8 cellular contexts compared by ENCODE assay signal in the genomic region with DNA sequence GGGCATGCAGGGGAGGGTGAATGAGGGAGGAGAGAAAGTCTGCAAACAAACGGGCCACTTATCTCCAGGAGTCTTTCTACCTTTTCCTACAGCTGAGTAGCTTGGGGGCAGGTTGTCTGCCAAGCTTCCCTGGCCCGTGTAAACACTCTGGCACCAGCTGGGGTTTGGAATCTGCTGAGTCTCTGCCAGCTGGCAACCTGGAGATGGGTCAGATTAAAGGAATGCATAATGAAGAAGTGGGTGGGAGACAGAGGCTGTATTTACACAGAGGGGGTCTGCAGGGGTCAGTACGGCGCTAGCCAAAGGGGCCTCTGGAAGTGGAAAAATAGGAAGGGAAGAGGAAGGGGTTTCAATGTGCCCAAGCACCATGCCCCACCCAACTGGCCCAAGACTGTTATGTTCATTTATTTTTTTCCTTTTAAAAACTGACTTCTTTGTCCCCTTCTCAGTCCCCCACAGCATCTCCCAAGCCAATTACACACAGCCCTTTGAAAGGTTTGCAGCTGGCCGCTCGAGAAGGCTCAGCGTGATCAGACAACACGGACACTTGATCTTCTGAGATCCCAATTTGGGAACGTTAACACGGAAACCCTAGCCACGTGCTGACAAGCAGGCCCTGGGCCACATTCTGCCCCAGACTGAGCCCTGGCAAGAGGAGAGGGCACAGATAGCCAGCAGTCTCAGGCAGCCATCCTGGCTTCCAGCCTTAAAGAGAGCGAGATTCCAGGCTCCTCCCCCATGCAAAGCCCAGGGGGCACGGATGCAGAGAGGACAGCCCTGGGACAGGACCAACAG. TPM values are rescaled to one million over a fixed set of nuclear protein-coding genes. Genes with fewer than 3 reads are reported as not detected.
DNase-seq lines count a peak whose midpoint lies in the region; ATAC-seq and TF ChIP-seq lines count a peak whose summit lies in the region.

No MANE protein-coding gene starts in this region.

- no peak overlapping the region for H3K4me3 Mint-ChIP-seq in CD14-positive monocyte
- no peak overlapping the region for H3K4me3 Mint-ChIP-seq in activated naive CD8-positive, alpha-beta T cell treated with anti-CD3 and anti-CD28 coated beads, Interleukin-2, amount 50 U/mL, for 24 hours

- H3K27ac ChIP-seq in left lung: no peak overlapping the region
- H3K27ac ChIP-seq in upper lobe of right lung: peak overlapping the region; percentile 70

- H3K27me3 Mint-ChIP-seq in CD14-positive monocyte (ENCODE audit: low read depth in 3 of 3): peaks cover 0 to 8% (median 0%) of the 10 kb centered on the region in 3 donors
- no peaks in the 10 kb centered on the region for H3K27me3 Mint-ChIP-seq in activated naive CD8-positive, alpha-beta T cell treated with anti-CD3 and anti-CD28 coated beads, Interleukin-2, amount 50 U/mL, for 24 hours

- H3K4me3 ChIP-seq in left lung: no peak overlapping the region
- no peak overlapping the region for H3K4me3 ChIP-seq in upper lobe of right lung

- no peaks in the 10 kb centered on the region for H3K27me3 ChIP-seq in left lung
- no peaks in the 10 kb centered on the region for H3K27me3 ChIP-seq in upper lobe of right lung

- H3K4me1 ChIP-seq in left lung (peaks cover 27 to 48% of the 10 kb centered on the region in 2 donors), upper lobe of right lung (peaks cover 42% of the 10 kb centered on the region)

- H3K9me3 Mint-ChIP-seq in CD14-positive monocyte: no peaks in the 10 kb centered on the region
- no peaks in the 10 kb centered on the region for H3K9me3 Mint-ChIP-seq in activated naive CD8-positive, alpha-beta T cell treated with anti-CD3 and anti-CD28 coated beads, Interleukin-2, amount 50 U/mL, for 24 hours

- peaks cover 15% of the 10 kb centered on the region for H3K4me1 Mint-ChIP-seq in CD14-positive monocyte
- H3K4me1 Mint-ChIP-seq in activated naive CD8-positive, alpha-beta T cell treated with anti-CD3 and anti-CD28 coated beads, Interleukin-2, amount 50 U/mL, for 24 hours: peaks cover 4% of the 10 kb centered on the region

- no peak for TF ChIP-seq CTCF in left lung (IDR thresholded peaks at IDR 0.05)
- TF ChIP-seq CTCF in upper lobe of right lung (IDR thresholded peaks at IDR 0.05): no peak
- no peak for TF ChIP-seq CTCF in CD14-positive monocyte (IDR thresholded peaks at IDR 0.05)

- intact Hi-C loops in left lung (cut with DNase I) (no loop called here), upper lobe of right lung (cut with DNase I) (no loop called here), CD14-positive monocyte (cut with micrococcal nuclease) (no loop called here)

- DNase-seq in DMS53 treated with DMSO at 0.1 percent for 48 hours (lab: John Stamatoyannopoulos, UW; ENCODE audit: unreplicated experiment) (peak; percentile 83), NCI-H2227 treated with DMSO at 0.1 percent for 48 hours (lab: John Stamatoyannopoulos, UW) (peak; percentile 33), cerebellum (ENCODE audit: low spot score) (peak; percentile 54), left lung (peak in 1 of 2 donors; percentile 74), upper lobe of right lung (peak; percentile 71), CD14-positive monocyte (ENCODE audit: low spot score) (no peak), UCSD-AML1 (lab: John Stamatoyannopoulos, UW; ENCODE audit: unreplicated experiment) (no peak)
- DNase-seq in activated naive CD8-positive, alpha-beta T cell treated with anti-CD3 and anti-CD28 coated beads, Interleukin-2, amount 50 U/mL, for 24 hours: no peak

- H3K36me3 Mint-ChIP-seq in CD14-positive monocyte: peaks cover 13 to 36% of the 10 kb centered on the region in 2 donors
- peaks cover 2% of the 10 kb centered on the region for H3K36me3 Mint-ChIP-seq in activated naive CD8-positive, alpha-beta T cell treated with anti-CD3 and anti-CD28 coated beads, Interleukin-2, amount 50 U/mL, for 24 hours (ENCODE audit: low read depth)

- ATAC-seq in left lung (peak; percentile 89), upper lobe of right lung (peak; percentile 80)
- ATAC-seq in activated naive CD8-positive, alpha-beta T cell treated with anti-CD3 and anti-CD28 coated beads, Interleukin-2, amount 50 U/mL, for 24 hours: no peak

- H3K36me3 ChIP-seq in left lung (no peaks in the 10 kb centered on the region), upper lobe of right lung (no peaks in the 10 kb centered on the region)

- H3K9me3 ChIP-seq in left lung: no peaks in the 10 kb centered on the region
- no peaks in the 10 kb centered on the region for H3K9me3 ChIP-seq in upper lobe of right lung

- H3K27ac Mint-ChIP-seq in CD14-positive monocyte: peak overlapping the region in 1 of 7 donors; percentile 8
- H3K27ac Mint-ChIP-seq in activated naive CD8-positive, alpha-beta T cell treated with anti-CD3 and anti-CD28 coated beads, Interleukin-2, amount 50 U/mL, for 24 hours: no peak overlapping the region

RNA-seq across cellular contexts. Expression of gene TRAM2, which starts 25.2 kb away (rescaled TPM):
- total RNA-seq in cerebellum (4.6 TPM), left lung (10 to 100 TPM; 30.5 to 38.4 TPM), upper lobe of right lung (24.2 TPM)
- polyA plus RNA-seq in CD14-positive monocyte: 1 to 10 TPM; 4.7 to 5.9 TPM

Comparison
In these comparisons a context has a peak if more than half of its experiments do, and no peak if none do; other contexts are left out.
1. DNase-seq: peak in DMS53 treated with DMSO at 0.1 percent for 48 hours (single experiment), NCI-H2227 treated with DMSO at 0.1 percent for 48 hours (single experiment), cerebellum (single experiment) and upper lobe of right lung (single experiment); none in CD14-positive monocyte (single experiment), UCSD-AML1 (single experiment) and activated naive CD8-positive, alpha-beta T cell treated with anti-CD3 and anti-CD28 coated beads, Interleukin-2, amount 50 U/mL, for 24 hours (single experiment).